1 cellular context compared by ENCODE assay signal in genomic region chrX:41003501-41004286, GRCh38.
TF ChIP-seq lines count a peak whose summit lies in the region.

No MANE protein-coding gene starts in this region.

TF ChIP-seq in HepG2, 621 proteins besides CTCF, POLR2A, EP300 and RAD21 (continued from another document):
- no peak for TF ChIP-seq AKNA (CRISPR knock-in tag; IDR thresholded peaks at IDR 0.05; ENCODE audit: borderline replicate concordance)
- no peak for TF ChIP-seq SATB2 (CRISPR knock-in tag; IDR thresholded peaks at IDR 0.05)
- TF ChIP-seq ZNF331 (CRISPR knock-in tag; IDR thresholded peaks at IDR 0.05), result no peak
